1 cellular context compared by ENCODE assay signal in genomic region chr19:21115430-21115829, GRCh38.
A peak's percentile ranks its signal among the peaks of the same experiment; 100 is the strongest.
TF ChIP-seq lines count a peak whose summit lies in the region.

No MANE protein-coding gene starts in this region.

TF ChIP-seq in K562, 482 proteins besides CTCF, POLR2A, EP300 and RAD21 (continued from another document):
- TF ChIP-seq ZFP91 (CRISPR knock-in tag; IDR thresholded peaks at IDR 0.05) (no peak), TAF1 (IDR thresholded peaks at IDR 0.05; ENCODE audit: control insufficient read depth, extremely low read depth, insufficient read depth, low read length, severe bottlenecking) (no peak), MNT (conservative IDR thresholded peaks at IDR 0.05) (0 out of 4 replicates have a peak, but pooled peaks of 1 of the 2 experiments have one; percentile 16), RBFOX2 (IDR thresholded peaks at IDR 0.05; ENCODE audit: low read depth, low read length) (no peak), SRF (CRISPR knock-in tag; IDR thresholded peaks at IDR 0.05) (no peak)
